ENCODE assay signal across 8 cellular contexts in the genomic region with DNA sequence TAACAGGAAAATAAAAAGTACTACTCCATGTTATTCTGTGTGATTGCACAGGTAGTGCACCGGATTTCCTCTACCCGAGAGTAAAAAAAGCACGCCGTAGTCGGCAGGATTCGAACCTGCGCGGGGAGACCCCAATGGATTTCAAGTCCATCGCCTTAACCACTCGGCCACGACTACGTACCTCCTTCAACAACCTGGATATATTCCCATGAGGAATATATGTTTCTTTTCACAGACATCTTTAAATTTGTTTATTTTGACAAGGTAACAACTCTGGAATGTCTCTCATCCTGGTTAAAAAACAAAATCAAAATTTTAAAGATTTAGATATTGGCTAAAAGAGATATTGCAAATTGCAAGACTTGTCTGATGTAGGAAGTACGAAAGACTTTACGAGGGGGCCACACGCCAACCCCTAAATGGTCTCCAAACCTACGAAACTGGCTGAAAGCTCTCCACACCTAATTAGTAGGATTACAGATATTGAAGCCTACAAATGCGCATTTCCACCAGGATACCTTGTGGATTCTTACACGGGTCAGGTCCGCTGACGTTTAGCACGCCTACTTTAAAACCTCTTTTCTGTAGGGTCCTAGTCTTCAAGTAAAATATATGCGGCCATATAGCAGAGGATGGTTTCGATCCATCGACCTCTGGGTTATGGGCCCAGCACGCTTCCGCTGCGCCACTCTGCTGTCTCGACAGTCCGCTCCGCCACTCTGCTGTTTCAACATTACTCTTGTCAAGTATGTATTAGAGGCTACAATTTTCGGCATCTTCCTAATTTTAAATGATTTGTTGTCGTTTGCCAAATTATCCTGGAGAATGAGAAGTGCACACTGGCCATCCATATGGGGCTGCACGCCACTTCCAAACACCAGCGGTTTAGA. TPM values are rescaled to one million over a fixed set of nuclear protein-coding genes. Genes with fewer than 3 reads are reported as not detected.
A peak's percentile ranks its signal among the peaks of the same experiment; 100 is the strongest.
DNase-seq lines count a peak whose midpoint lies in the region; TF ChIP-seq lines count a peak whose summit lies in the region.

No MANE protein-coding gene starts in this region.

- CTCF ChIA-PET in HEK293T (lab: Yijun Ruan, JAX): no interaction called here

- H3K9ac ChIP-seq in iPS-20b (ENCODE audit: low read depth, low read length): peak overlapping the region; percentile 49; the same call in 1 of the 2 replicates

- H3K4me1 ChIP-seq in iPS-20b (ENCODE audit: insufficient read depth, low read length): peaks cover 4% of the 10 kb centered on the region; the same call in 1 of the 2 replicates

- no peaks in the 10 kb centered on the region for H3K9me3 ChIP-seq in iPS-20b (ENCODE audit: insufficient read depth, low read depth, low read length)

- peak overlapping the region; percentile 26 to 92 (median 76) for H3K27ac Mint-ChIP-seq in brain

- H3K9me3 Mint-ChIP-seq in brain: peaks cover 0 to 18% (median 0%) of the 10 kb centered on the region in 5 experiments

- no peaks in the 10 kb centered on the region for H3K36me3 Mint-ChIP-seq in brain

- peaks cover 27% of the 10 kb centered on the region for H3K27me3 Mint-ChIP-seq in brain

- H3K27me3 ChIP-seq in iPS-20b (ENCODE audit: insufficient read depth, low read length): no peaks in the 10 kb centered on the region

- no peaks in the 10 kb centered on the region for H3K36me3 ChIP-seq in iPS-20b (ENCODE audit: insufficient read depth, low read depth, low read length)

- peaks cover 28% of the 10 kb centered on the region for H3K4me1 Mint-ChIP-seq in brain

- in situ Hi-C loops in GM13976 (cut with MboI; ENCODE audit: low sequenced_read_pairs, unreplicated experiment): no loop called here

- H3K4me3 ChIP-seq in iPS-20b (ENCODE audit: low read length) (peak overlapping the region; percentile 86), skin epidermis (peak overlapping the region; percentile 21 to 55 (median 38))

- peak overlapping the region; percentile 85 to 89 (median 87) for H3K4me3 Mint-ChIP-seq in brain

- POLR2A ChIA-PET in HEK293T (lab: Yijun Ruan, JAX): interaction anchor here (1.1 kb wide), 1 partner anchor 111 kb away, joined by 3 read pairs; no protein-coding TSS in a partner anchor

- DNase-seq in DMS 273 treated with DMSO at 0.1 percent for 48 hours (lab: John Stamatoyannopoulos, UW): peak; percentile 93
- no peak for DNase-seq in HEK293T (ENCODE audit: extremely low spot score)
- DNase-seq in NCI-H2029 treated with DMSO at 0.1 percent for 48 hours (lab: John Stamatoyannopoulos, UW): peak; percentile 96
- peak; percentile 83 for DNase-seq in UCSD-AML1 (lab: John Stamatoyannopoulos, UW; ENCODE audit: unreplicated experiment)
- DNase-seq in GM13976 (ENCODE audit: low spot score): no peak

- TF ChIP-seq CTCF in brain (conservative IDR thresholded peaks at IDR 0.05) (no peak), GM13976 (IDR thresholded peaks at IDR 0.05; ENCODE audit: borderline replicate concordance, control extremely low read depth, extremely low read depth, insufficient read depth, missing control alignments) (no peak)

- H3K27ac ChIP-seq in iPS-20b (ENCODE audit: low read length) (no peak overlapping the region), skin epidermis (peak overlapping the region in 6 of 21 experiments; percentile 17 to 56 (median 30))

TF ChIP-seq in HEK293T, 16 proteins besides CTCF, POLR2A, EP300 and RAD21:
- TF ChIP-seq, protein P1, sequence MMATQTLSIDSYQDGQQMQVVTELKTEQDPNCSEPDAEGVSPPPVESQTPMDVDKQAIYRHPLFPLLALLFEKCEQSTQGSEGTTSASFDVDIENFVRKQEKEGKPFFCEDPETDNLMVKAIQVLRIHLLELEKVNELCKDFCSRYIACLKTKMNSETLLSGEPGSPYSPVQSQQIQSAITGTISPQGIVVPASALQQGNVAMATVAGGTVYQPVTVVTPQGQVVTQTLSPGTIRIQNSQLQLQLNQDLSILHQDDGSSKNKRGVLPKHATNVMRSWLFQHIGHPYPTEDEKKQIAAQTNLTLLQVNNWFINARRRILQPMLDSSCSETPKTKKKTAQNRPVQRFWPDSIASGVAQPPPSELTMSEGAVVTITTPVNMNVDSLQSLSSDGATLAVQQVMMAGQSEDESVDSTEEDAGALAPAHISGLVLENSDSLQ (IDR thresholded peaks at IDR 0.05): peak; percentile 23; the same call in 1 of the 2 replicates
- TF ChIP-seq CTBP1 (IDR thresholded peaks at IDR 0.05; ENCODE audit: borderline replicate concordance): peak; percentile 21; the same call in 1 of the 2 replicates
- TF ChIP-seq HDGF (IDR thresholded peaks at IDR 0.05; ENCODE audit: borderline replicate concordance): no peak
- 0 out of 2 replicates have a peak, but pooled peaks have one; percentile 18 for TF ChIP-seq NFRKB (IDR thresholded peaks at IDR 0.05)
- 0 out of 2 replicates have a peak, but pooled peaks have one; percentile 37 for TF ChIP-seq ZNF384 (IDR thresholded peaks at IDR 0.05)
- no peak for TF ChIP-seq ELF4 (IDR thresholded peaks at IDR 0.05)

RNA-seq across cellular contexts. Expression of gene BTN3A2, which starts 52.3 kb away (rescaled TPM):
- 4.1 TPM for polyA plus RNA-seq in brain (ENCODE audit: insufficient read depth, low read depth, low replicate concordance)

Comparison
In these comparisons a context has a peak if more than half of its experiments do, and no peak if none do; other contexts are left out.
1. DNase-seq: peak in DMS 273 treated with DMSO at 0.1 percent for 48 hours (single experiment), NCI-H2029 treated with DMSO at 0.1 percent for 48 hours (single experiment) and UCSD-AML1 (single experiment); none in HEK293T (single experiment) and GM13976 (single experiment).